ENCODE assay signal across 14 cellular contexts in genomic region chr7:70589590-70589989, GRCh38.
"Had no signal": no experiment of that assay in that cellular context is flagged by ENCODE, and none has a peak within 500 bp of the region (broad histone marks: within the 10 kb centered on the region; RNA-seq: fewer than 3 reads in every experiment).

No MANE protein-coding gene starts in this region.

- H3K9me3 ChIP-seq: esophagus squamous epithelium, mucosa of descending colon, tibial artery had no signal

- H3K27ac ChIP-seq: cardiac muscle cell, esophagus squamous epithelium, tibial artery, VCaP had no signal

- DNase-seq: activated CD8-positive, alpha-beta memory T cell treated with anti-CD3 and anti-CD28 coated beads, Interleukin-2, amount 50 U/mL, for 4 hours; activated CD8-positive, alpha-beta T cell treated with anti-CD3 and anti-CD28 coated beads for 36 hours; activated naive CD4-positive, alpha-beta T cell treated with Interleukin-2 at 50 U/mL for 16 hours; esophagus squamous epithelium; foreskin fibroblast; left cardiac atrium; mucosa of descending colon; natural killer cell; right cardiac atrium; tibial artery had no signal

- H3K27ac Mint-ChIP-seq: activated CD8-positive, alpha-beta T cell treated with anti-CD3 and anti-CD28 coated beads for 36 hours; natural killer cell; progenitor cell of endocrine pancreas had no signal

- H3K4me2 ChIP-seq: smooth muscle cell had no signal

- H3K4me1 ChIP-seq: tibial artery had no signal

- H3K9me3 Mint-ChIP-seq: activated CD8-positive, alpha-beta T cell treated with anti-CD3 and anti-CD28 coated beads for 36 hours; natural killer cell had no signal

- H3K36me3 Mint-ChIP-seq: natural killer cell had no signal

- H3K4me3 Mint-ChIP-seq: activated CD8-positive, alpha-beta T cell treated with anti-CD3 and anti-CD28 coated beads for 36 hours; natural killer cell had no signal

- H3K27me3 ChIP-seq: tibial artery had no signal

- ATAC-seq: activated CD8-positive, alpha-beta T cell treated with anti-CD3 and anti-CD28 coated beads for 36 hours; left cardiac atrium; natural killer cell; right cardiac atrium had no signal
